In the genomic region with DNA sequence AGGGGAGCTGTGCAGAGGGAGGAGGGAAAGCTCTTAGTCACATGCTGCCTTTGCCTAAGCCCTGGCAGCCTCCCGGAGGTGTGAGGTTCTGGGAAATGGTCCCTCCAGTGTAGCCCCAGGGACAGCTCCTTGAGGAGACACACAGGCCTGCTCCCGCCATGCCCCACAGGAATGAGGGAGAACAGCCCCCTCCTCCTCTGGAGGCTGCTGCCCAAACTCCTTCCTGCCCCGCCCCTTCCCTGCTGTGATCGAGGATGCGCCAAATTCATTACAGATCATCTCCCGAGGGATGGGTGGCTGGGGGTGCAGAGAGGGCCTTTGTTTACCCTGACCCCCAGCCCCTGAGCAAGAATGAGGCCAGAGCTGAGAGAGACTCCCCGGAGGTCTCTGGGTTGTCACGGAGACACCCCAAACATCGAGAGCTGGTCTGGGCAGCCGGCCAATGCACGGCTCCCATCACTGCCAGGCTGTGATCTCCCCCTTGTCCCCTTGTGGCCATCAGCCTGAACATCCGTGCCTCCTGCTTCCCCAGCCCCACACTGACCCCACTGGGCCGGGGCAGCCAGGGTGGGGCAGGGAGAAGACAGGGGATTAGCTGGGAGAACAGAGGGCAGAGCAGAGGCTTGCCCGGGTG, we compare ENCODE assay signal across 11 cellular contexts. TPM values are rescaled to one million over a fixed set of nuclear protein-coding genes. Genes with fewer than 3 reads are reported as not detected.
A peak's percentile ranks its signal among the peaks of the same experiment; 100 is the strongest.
DNase-seq lines count a peak whose midpoint lies in the region; ATAC-seq and TF ChIP-seq lines count a peak whose summit lies in the region.
"Had no signal": no experiment of that assay in that cellular context is flagged by ENCODE, and none has a peak within 500 bp of the region (broad histone marks: within the 10 kb centered on the region; RNA-seq: fewer than 3 reads in every experiment).

No MANE protein-coding gene starts in this region.

- H3K27me3 Mint-ChIP-seq in MCF 10A (ENCODE audit: insufficient read depth, unreplicated experiment) = no peaks in the 10 kb centered on the region

- BruUV-seq in MCF 10A (replicated peaks; lab: Mats Ljungman, UMichigan) = no TSS peak
- no TSS peak for BruUV-seq in mammary epithelial cell (replicated peaks; lab: Mats Ljungman, UMichigan)

- H3K9me3 Mint-ChIP-seq in MCF 10A (ENCODE audit: unreplicated experiment) = no peaks in the 10 kb centered on the region
- H3K9me3 Mint-ChIP-seq: CD4-positive, CD25-positive, alpha-beta regulatory T cell; memory B cell had no signal

- H3K27me3 ChIP-seq in mammary epithelial cell (ENCODE audit: insufficient read depth, low read length) = no peaks in the 10 kb centered on the region
- H3K27me3 ChIP-seq in lower lobe of right lung (ENCODE audit: low read depth) = no peaks in the 10 kb centered on the region

- no peak overlapping the region for H3K27ac ChIP-seq in mammary epithelial cell (ENCODE audit: insufficient read depth, low read depth, low read length)
- peak overlapping the region; percentile 64 for H3K27ac ChIP-seq in lower lobe of right lung

- in situ Hi-C loops in mammary epithelial cell (cut with MboI; ENCODE audit: low sequenced_read_pairs in 2 of 2) = no loop called here

- H2AFZ ChIP-seq in mammary epithelial cell (ENCODE audit: low read depth, low read length) = no peak overlapping the region

- WGBS in mammary epithelial cell (ENCODE audit: low coverage, missing lambda C conversion rate) = 29% methylated on average over 11 of the region's 14 CpGs

- H3K4me3 Mint-ChIP-seq in MCF 10A (ENCODE audit: unreplicated experiment) = no peak overlapping the region
- H3K4me3 Mint-ChIP-seq: CD4-positive, CD25-positive, alpha-beta regulatory T cell; memory B cell had no signal

- intact Hi-C loops in MCF 10A (cut with micrococcal nuclease) = no loop called here
- intact Hi-C loops in mammary epithelial cell (cut with micrococcal nuclease) = loop anchor here (10.0 kb wide), 1 partner anchor 108 kb away; the partner anchor contains the start of genes PPT2 and PRRT1
- intact Hi-C loops in lower lobe of right lung (cut with DNase I) = no loop called here

- CTCF ChIA-PET in MCF 10A (lab: Yijun Ruan, JAX) = interaction anchor here (0.6 to 1.9 kb wide), 6 partner anchors 17 to 155 kb away, joined by 3 to 12 read pairs (median 4); partner anchors contain the start of gene FKBPL
- CTCF ChIA-PET in mammary epithelial cell (lab: Charles Lee; ENCODE audit: low non-redundant PET) = interaction anchor here (0.5 to 1.2 kb wide), 3 partner anchors 42 to 1084 kb away, joined by 3 to 5 read pairs (median 3); no protein-coding TSS in a partner anchor

- no peak overlapping the region for H3K27ac Mint-ChIP-seq in MCF 10A (ENCODE audit: low read depth, unreplicated experiment)
- H3K27ac Mint-ChIP-seq: CD4-positive, CD25-positive, alpha-beta regulatory T cell; memory B cell had no signal

- no peaks in the 10 kb centered on the region for H3K36me3 Mint-ChIP-seq in MCF 10A (ENCODE audit: insufficient read depth, unreplicated experiment)
- H3K36me3 Mint-ChIP-seq: CD4-positive, CD25-positive, alpha-beta regulatory T cell; memory B cell had no signal

- dilution Hi-C loops in mammary epithelial cell (cut with HindIII; ENCODE audit: low sequenced_read_pairs) = no loop called here

- ATAC-seq in lower lobe of right lung = no peak

- H3K79me2 ChIP-seq in mammary epithelial cell (ENCODE audit: insufficient read depth, low read length) = no peaks in the 10 kb centered on the region

- no peak overlapping the region for H3K9ac ChIP-seq in mammary epithelial cell (ENCODE audit: insufficient read depth, low read length)

- no peaks in the 10 kb centered on the region for H3K4me1 ChIP-seq in mammary epithelial cell (ENCODE audit: insufficient read depth, low read length)
- H3K4me1 ChIP-seq in lower lobe of right lung = peaks cover 13% of the 10 kb centered on the region

- TF ChIP-seq CTCF in MCF 10A (IDR thresholded peaks at IDR 0.05; ENCODE audit: unreplicated experiment) (no peak), mammary epithelial cell (conservative IDR thresholded peaks at IDR 0.05 in 1 of 2, IDR thresholded peaks at IDR 0.05 in 1 of 2; ENCODE audit: extremely low read depth in 1 of 2, insufficient read depth in 1 of 2, low read depth in 1 of 2, low read length in 2 of 2) (no peak), cardiac fibroblast (IDR thresholded peaks at IDR 0.05; ENCODE audit: low read depth, low read length) (no peak), lower lobe of right lung (IDR thresholded peaks at IDR 0.05) (no peak)

- H4K20me1 ChIP-seq in mammary epithelial cell (ENCODE audit: insufficient read depth, low read length) = no peaks in the 10 kb centered on the region

- no peak overlapping the region for H3K4me3 ChIP-seq in mammary epithelial cell (replicated peaks in 1 of 3; ENCODE audit: insufficient read depth in 1 of 3, low read depth in 2 of 3, low read length in 3 of 3)
- no peak overlapping the region for H3K4me3 ChIP-seq in cardiac fibroblast (replicated peaks in 1 of 2; ENCODE audit: low read depth in 2 of 2, low read length in 2 of 2)
- no peak overlapping the region for H3K4me3 ChIP-seq in lower lobe of right lung

- H3K4me2 ChIP-seq in mammary epithelial cell (ENCODE audit: insufficient read depth, low read depth, low read length) = no peak overlapping the region

- DNase-seq in MCF 10A (ENCODE audit: unreplicated experiment) (peak; percentile 25), mammary epithelial cell (no peak), cardiac fibroblast (ENCODE audit: low read depth in 2 of 2) (peak; percentile 33 to 61), lower lobe of right lung (no peak), Kasumi-1 (lab: John Stamatoyannopoulos, UW) (no peak), UCSD-AML1 (lab: John Stamatoyannopoulos, UW; ENCODE audit: unreplicated experiment) (no peak), MV-4-11 (lab: John Stamatoyannopoulos, UW) (no peak), NOMO-1 (lab: John Stamatoyannopoulos, UW; ENCODE audit: unreplicated experiment in 2 of 2) (no peak)
- DNase-seq: CD4-positive, CD25-positive, alpha-beta regulatory T cell had no signal

- H3K36me3 ChIP-seq in mammary epithelial cell (ENCODE audit: insufficient read depth, low read length) = no peaks in the 10 kb centered on the region
- H3K36me3 ChIP-seq in lower lobe of right lung = peaks cover 41% of the 10 kb centered on the region

- POLR2A ChIA-PET in MCF 10A (lab: Yijun Ruan, JAX) = interaction anchor here (0.7 to 0.8 kb wide), 2 partner anchors 9 to 30 kb away, joined by 3 read pairs; no protein-coding TSS in a partner anchor

- H3K4me1 Mint-ChIP-seq in MCF 10A (ENCODE audit: insufficient read depth, unreplicated experiment) = peaks cover 10% of the 10 kb centered on the region

- H3K9me3 ChIP-seq in mammary epithelial cell (replicated peaks; ENCODE audit: insufficient read depth, low read length) (no peaks in the 10 kb centered on the region), lower lobe of right lung (no peaks in the 10 kb centered on the region)

RNA-seq across cellular contexts. Expression of gene CYP21A2, which starts 8.4 kb away (rescaled TPM):
- 0.33 and 0.88 TPM in 2 replicates for total RNA-seq in MCF 10A (2022)
- total RNA-seq in mammary epithelial cell = under 1 TPM in 1 of 2 donors, not detected in 1; 0.17 TPM
- not detected for polyA plus RNA-seq in mammary epithelial cell
- polyA minus RNA-seq in mammary epithelial cell = not detected
- 1.1 TPM for total RNA-seq in lower lobe of right lung
- total RNA-seq: bronchial epithelial cell; CD4-positive, CD25-positive, alpha-beta regulatory T cell had no signal
- polyA plus RNA-seq: CD4-positive, CD25-positive, alpha-beta regulatory T cell had no signal

RNA-seq across cellular contexts. Expression of gene C4B, which starts 32.0 kb away (rescaled TPM):
- total RNA-seq in MCF 10A (2022) (7.7 and 12.7 TPM in 2 replicates), mammary epithelial cell (1 to 10 TPM; 2.8 to 2.9 TPM), lower lobe of right lung (162 TPM)
- polyA plus RNA-seq in mammary epithelial cell = 2.3 TPM
- not detected for polyA minus RNA-seq in mammary epithelial cell

Comparison
In these comparisons a context has a peak if more than half of its experiments do, and no peak if none do; other contexts are left out.
1. DNase-seq: peak in MCF 10A (single experiment) and cardiac fibroblast (2 of 2); none in mammary epithelial cell (single experiment), lower lobe of right lung (single experiment), Kasumi-1 (0 of 2), UCSD-AML1 (single experiment), MV-4-11 (single experiment) and NOMO-1 (0 of 2).
2. RNA of gene C4B, which starts 32.0 kb away (total RNA-seq): 162 TPM in lower lobe of right lung (single experiment); 7.7 to 12.7 TPM in MCF 10A and 2.8 to 2.9 TPM in mammary epithelial cell; every median in the first group is over 10 times any median in the second.